7 cellular contexts compared by ENCODE assay signal in the genomic region with DNA sequence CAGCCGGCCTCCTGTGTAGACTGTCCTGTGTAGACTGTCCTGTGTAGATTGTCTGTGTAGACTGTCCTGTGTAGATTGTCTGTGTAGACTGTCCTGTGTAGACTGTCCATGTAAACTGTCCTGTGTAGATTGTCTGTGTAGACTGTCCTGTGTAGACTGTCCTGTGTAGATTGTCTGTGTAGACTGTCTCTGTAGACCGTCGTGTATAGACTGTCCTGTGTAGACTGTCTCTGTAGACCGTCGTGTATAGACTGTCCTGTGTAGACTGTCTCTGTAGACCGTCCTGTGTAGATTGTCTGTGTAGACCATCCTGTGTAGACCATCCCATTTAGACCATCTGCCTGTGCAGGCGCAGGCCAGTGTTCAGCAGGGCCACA. TPM values are rescaled to one million over a fixed set of nuclear protein-coding genes. Genes with fewer than 3 reads are reported as not detected.
DNase-seq lines count a peak whose midpoint lies in the region; ATAC-seq and TF ChIP-seq lines count a peak whose summit lies in the region.
"Not testable (repeated sequence)": the region's sequence is repeated elsewhere in the genome, so short reads cannot be mapped to it uniquely, and the experiment has no call there.

No MANE protein-coding gene starts in this region.

- H3K27me3 ChIP-seq in CD8-positive, alpha-beta T cell (ENCODE audit: insufficient read depth, low read length); mesenchymal stem cell (ENCODE audit: control insufficient read depth in 1 of 2, insufficient read depth in 1 of 2, low read length in 2 of 2); smooth muscle cell (ENCODE audit: low read depth): not testable (repeated sequence)

- H2BK15ac ChIP-seq in mesenchymal stem cell (ENCODE audit: low read depth, poor library complexity, severe bottlenecking), result not testable (repeated sequence)

- H4K20me1 ChIP-seq in smooth muscle cell (ENCODE audit: low read depth), result peaks cover 85% of the 10 kb centered on the region

- not testable (repeated sequence) for H3K4me3 Mint-ChIP-seq in CD8-positive, alpha-beta T cell; activated naive CD4-positive, alpha-beta T cell treated with anti-CD3 and anti-CD28 coated beads, Interleukin-2, amount 50 U/mL, for 24 hours; chondrocyte (ENCODE audit: unreplicated experiment)
- peak overlapping the region; percentile 32 for H3K4me3 Mint-ChIP-seq in activated CD4-positive, alpha-beta T cell treated with anti-CD3 and anti-CD28 coated beads, Interleukin-2, amount 10 ng/mL, durations not matched to agents 24 days and 14 days

- H3K4me1 ChIP-seq in CD8-positive, alpha-beta T cell (ENCODE audit: insufficient read depth, low read length), result peaks cover 26% of the 10 kb centered on the region
- H3K4me1 ChIP-seq in mesenchymal stem cell (ENCODE audit: control insufficient read depth, insufficient read depth, low read depth, low read length), result peaks cover 27% of the 10 kb centered on the region
- not testable (repeated sequence) for H3K4me1 ChIP-seq in smooth muscle cell (ENCODE audit: low read depth)

- not testable (repeated sequence) for H4K8ac ChIP-seq in mesenchymal stem cell (ENCODE audit: low read length)

- H3K9ac ChIP-seq in mesenchymal stem cell (ENCODE audit: low read length); smooth muscle cell (ENCODE audit: low read depth): not testable (repeated sequence)

- H3K36me3 Mint-ChIP-seq in CD8-positive, alpha-beta T cell, result peaks cover 88% of the 10 kb centered on the region
- peaks cover 67% of the 10 kb centered on the region for H3K36me3 Mint-ChIP-seq in activated CD4-positive, alpha-beta T cell treated with anti-CD3 and anti-CD28 coated beads, Interleukin-2, amount 10 ng/mL, durations not matched to agents 24 days and 14 days (ENCODE audit: low read depth)
- H3K36me3 Mint-ChIP-seq in activated naive CD4-positive, alpha-beta T cell treated with anti-CD3 and anti-CD28 coated beads, Interleukin-2, amount 50 U/mL, for 24 hours, result peaks cover 21% of the 10 kb centered on the region
- peaks cover 16% of the 10 kb centered on the region for H3K36me3 Mint-ChIP-seq in chondrocyte (ENCODE audit: low read depth)

- not testable (repeated sequence) for H3K9me3 ChIP-seq in CD8-positive, alpha-beta T cell (ENCODE audit: low read length); KOPT-K1 (ENCODE audit: insufficient read depth, low read length, poor library complexity, severe bottlenecking); mesenchymal stem cell (ENCODE audit: control insufficient read depth, low read length); smooth muscle cell (replicated peaks; ENCODE audit: low read depth)

- H3K4me1 Mint-ChIP-seq in CD8-positive, alpha-beta T cell (ENCODE audit: low read depth), result peaks cover 63% of the 10 kb centered on the region
- peaks cover 74% of the 10 kb centered on the region for H3K4me1 Mint-ChIP-seq in activated CD4-positive, alpha-beta T cell treated with anti-CD3 and anti-CD28 coated beads, Interleukin-2, amount 10 ng/mL, durations not matched to agents 24 days and 14 days
- H3K4me1 Mint-ChIP-seq in activated naive CD4-positive, alpha-beta T cell treated with anti-CD3 and anti-CD28 coated beads, Interleukin-2, amount 50 U/mL, for 24 hours, result peaks cover 76% of the 10 kb centered on the region
- H3K4me1 Mint-ChIP-seq in chondrocyte (ENCODE audit: low read depth), result peaks cover 44% of the 10 kb centered on the region

- TF ChIP-seq CTCF in CD8-positive, alpha-beta T cell (IDR thresholded peaks at IDR 0.05); chondrocyte (IDR thresholded peaks at IDR 0.05); smooth muscle cell (IDR thresholded peaks at IDR 0.05; ENCODE audit: borderline replicate concordance, insufficient read depth, poor library complexity, severe bottlenecking): not testable (repeated sequence)

- not testable (repeated sequence) for H3K23ac ChIP-seq in mesenchymal stem cell (ENCODE audit: low read length in 2 of 2)

- DNase-seq in CD8-positive, alpha-beta T cell; activated CD4-positive, alpha-beta T cell treated with anti-CD3 and anti-CD28 coated beads, Interleukin-2, amount 10 ng/mL, durations not matched to agents 24 days and 14 days; chondrocyte (ENCODE audit: low spot score); mesenchymal stem cell; smooth muscle cell (lab: John Stamatoyannopoulos, UW; ENCODE audit: unreplicated experiment): not testable (repeated sequence)

- not testable (repeated sequence) for H2BK120ac ChIP-seq in mesenchymal stem cell (ENCODE audit: low read depth, low read length)

- not testable (repeated sequence) for H3K14ac ChIP-seq in mesenchymal stem cell (ENCODE audit: low read length in 2 of 2)

- H3K36me3 ChIP-seq in CD8-positive, alpha-beta T cell (ENCODE audit: insufficient read depth, low read length), result peaks cover 27% of the 10 kb centered on the region
- H3K36me3 ChIP-seq in KOPT-K1 (ENCODE audit: insufficient read depth, low read length) (peaks cover 88% of the 10 kb centered on the region), mesenchymal stem cell (ENCODE audit: control insufficient read depth in 1 of 2, insufficient read depth in 2 of 2, low read depth in 1 of 2, low read length in 2 of 2) (peaks cover 49 to 65% of the 10 kb centered on the region in 2 experiments)
- H3K36me3 ChIP-seq in smooth muscle cell (ENCODE audit: low read depth), result not testable (repeated sequence)

- peaks cover 38% of the 10 kb centered on the region for H3K79me1 ChIP-seq in mesenchymal stem cell (replicated peaks; ENCODE audit: low read length, poor library complexity, severe bottlenecking)

- not testable (repeated sequence) for H2BK5ac ChIP-seq in mesenchymal stem cell (ENCODE audit: low read depth, low read length, poor library complexity, severe bottlenecking)

- peak overlapping the region in 1 of 2 experiments; percentile 1 for H3K18ac ChIP-seq in mesenchymal stem cell (ENCODE audit: low read depth in 1 of 2, low read length in 2 of 2)

- intact Hi-C loops in CD8-positive, alpha-beta T cell (cut with DNase I, micrococcal nuclease); activated CD4-positive, alpha-beta T cell treated with anti-CD3 and anti-CD28 coated beads, Interleukin-2, amount 10 ng/mL, durations not matched to agents 24 days and 14 days (cut with micrococcal nuclease): not testable (repeated sequence)

- CTCF ChIA-PET in CD8-positive, alpha-beta T cell (lab: Charles Lee), result interaction anchor here (0.6 to 1.1 kb wide), 4 partner anchors 10 to 65 kb away, joined by 3 to 4 read pairs (median 4); no protein-coding TSS in a partner anchor

- not testable (repeated sequence) for H3F3A ChIP-seq in smooth muscle cell (ENCODE audit: low read depth)

- not testable (repeated sequence) for H3K4me3 ChIP-seq in CD8-positive, alpha-beta T cell (ENCODE audit: low read depth, low read length); mesenchymal stem cell (ENCODE audit: insufficient read depth in 1 of 2, low read depth in 1 of 2, low read length in 2 of 2); smooth muscle cell

- H3K4ac ChIP-seq in mesenchymal stem cell (ENCODE audit: low read depth in 1 of 2, low read length in 2 of 2), result not testable (repeated sequence)

- H2AK5ac ChIP-seq in mesenchymal stem cell (ENCODE audit: low read length, severe bottlenecking), result not testable (repeated sequence)

- H4K91ac ChIP-seq in mesenchymal stem cell (ENCODE audit: low read length), result not testable (repeated sequence)

- not testable (repeated sequence) for H3K27me3 Mint-ChIP-seq in CD8-positive, alpha-beta T cell (ENCODE audit: low read depth); activated CD4-positive, alpha-beta T cell treated with anti-CD3 and anti-CD28 coated beads, Interleukin-2, amount 10 ng/mL, durations not matched to agents 24 days and 14 days; activated naive CD4-positive, alpha-beta T cell treated with anti-CD3 and anti-CD28 coated beads, Interleukin-2, amount 50 U/mL, for 24 hours; chondrocyte (ENCODE audit: low read depth)

- H3K79me2 ChIP-seq in smooth muscle cell (ENCODE audit: low read depth), result peaks cover 28% of the 10 kb centered on the region

- peak overlapping the region; percentile 76 for H3K27ac Mint-ChIP-seq in CD8-positive, alpha-beta T cell
- peak overlapping the region; percentile 83 for H3K27ac Mint-ChIP-seq in activated CD4-positive, alpha-beta T cell treated with anti-CD3 and anti-CD28 coated beads, Interleukin-2, amount 10 ng/mL, durations not matched to agents 24 days and 14 days
- peak overlapping the region; percentile 77 for H3K27ac Mint-ChIP-seq in activated naive CD4-positive, alpha-beta T cell treated with anti-CD3 and anti-CD28 coated beads, Interleukin-2, amount 50 U/mL, for 24 hours
- peak overlapping the region; percentile 22 for H3K27ac Mint-ChIP-seq in chondrocyte (ENCODE audit: unreplicated experiment)

- H3K4me2 ChIP-seq in mesenchymal stem cell (ENCODE audit: low read length, poor library complexity, severe bottlenecking); smooth muscle cell: not testable (repeated sequence)

- WGBS in mesenchymal stem cell, result 98% methylated on average over 7 of the region's 7 CpGs
- 100% methylated on average over 7 of the region's 7 CpGs for WGBS in smooth muscle cell (ENCODE audit: low lambda C conversion rate)

- H3K9me3 Mint-ChIP-seq in CD8-positive, alpha-beta T cell; activated CD4-positive, alpha-beta T cell treated with anti-CD3 and anti-CD28 coated beads, Interleukin-2, amount 10 ng/mL, durations not matched to agents 24 days and 14 days; activated naive CD4-positive, alpha-beta T cell treated with anti-CD3 and anti-CD28 coated beads, Interleukin-2, amount 50 U/mL, for 24 hours; chondrocyte (ENCODE audit: low read depth): not testable (repeated sequence)

- H3K27ac ChIP-seq in CD8-positive, alpha-beta T cell (ENCODE audit: low read depth, low read length), result not testable (repeated sequence)
- H3K27ac ChIP-seq in KOPT-K1 (ENCODE audit: low read depth, low read length, poor library complexity, severe bottlenecking), result peak overlapping the region; percentile 23
- peak overlapping the region; percentile 66 for H3K27ac ChIP-seq in mesenchymal stem cell (ENCODE audit: low read length, poor library complexity, severe bottlenecking)
- peak overlapping the region; percentile 21 for H3K27ac ChIP-seq in smooth muscle cell (ENCODE audit: low read depth)

- POLR2A ChIA-PET in CD8-positive, alpha-beta T cell (lab: Charles Lee), result not testable (repeated sequence)

- not testable (repeated sequence) for ATAC-seq in CD8-positive, alpha-beta T cell

- not testable (repeated sequence) for H2AFZ ChIP-seq in mesenchymal stem cell (ENCODE audit: low read depth, low read length); smooth muscle cell (ENCODE audit: low read depth)

- not testable (repeated sequence) for H2BK12ac ChIP-seq in mesenchymal stem cell (ENCODE audit: low read length in 2 of 2)

RNA-seq across cellular contexts. Expression of gene PTPN1, which starts 59.3 kb away (rescaled TPM):
- total RNA-seq in CD8-positive, alpha-beta T cell, result 10 to 100 TPM; 96.0 to 97.5 TPM
- total RNA-seq in activated CD4-positive, alpha-beta T cell treated with anti-CD3 and anti-CD28 coated beads, Interleukin-2, amount 10 ng/mL, durations not matched to agents 24 days and 14 days, result 61.4 and 62.9 TPM in 2 replicates
- total RNA-seq in chondrocyte (30.3 to 32.4 TPM (median 30.8 TPM) in 3 replicates), smooth muscle cell (28.9 and 35.6 TPM in 2 replicates)
- 66.8 TPM for polyA plus RNA-seq in mesenchymal stem cell (2013, experiment 1 of 2)
- 65.2 TPM for polyA plus RNA-seq in mesenchymal stem cell (2013, experiment 2 of 2)
- 16.1 and 19.4 TPM in 2 replicates for polyA plus RNA-seq in smooth muscle cell

Comparison
In these comparisons a context has a peak if more than half of its experiments do, and no peak if none do; other contexts are left out.
1. H3K27ac Mint-ChIP-seq: peak in every context shown above with its lines; median percentile 83 in activated CD4-positive, alpha-beta T cell treated with anti-CD3 and anti-CD28 coated beads, Interleukin-2, amount 10 ng/mL, durations not matched to agents 24 days and 14 days; 77 in activated naive CD4-positive, alpha-beta T cell treated with anti-CD3 and anti-CD28 coated beads, Interleukin-2, amount 50 U/mL, for 24 hours; 76 in CD8-positive, alpha-beta T cell; 22 in chondrocyte.